11 cellular contexts compared by ENCODE assay signal in the genomic region with DNA sequence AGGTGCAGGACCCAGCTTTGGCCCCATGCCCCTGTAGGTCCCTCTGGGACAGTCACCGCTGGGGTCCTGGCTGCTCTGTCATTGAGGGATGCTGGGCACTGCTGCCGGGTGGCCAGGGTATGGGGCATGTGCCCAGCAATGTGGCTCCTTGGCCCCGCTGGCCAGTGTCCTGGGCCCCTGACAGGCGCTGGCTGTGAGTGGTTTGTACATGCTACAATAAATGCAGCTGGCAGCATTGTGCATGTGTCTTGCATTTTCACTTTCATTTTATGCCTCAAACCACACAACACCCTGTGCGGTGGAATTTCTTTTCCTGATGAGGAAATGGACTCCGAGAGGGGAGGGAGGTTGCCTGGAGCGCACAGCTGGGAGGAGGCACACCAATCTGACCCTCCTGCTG. TPM values are rescaled to one million over a fixed set of nuclear protein-coding genes. Genes with fewer than 3 reads are reported as not detected.
A peak's percentile ranks its signal among the peaks of the same experiment; 100 is the strongest.
DNase-seq lines count a peak whose midpoint lies in the region; ATAC-seq and TF ChIP-seq lines count a peak whose summit lies in the region.
"Had no signal": no experiment of that assay in that cellular context is flagged by ENCODE, and none has a peak within 500 bp of the region (broad histone marks: within the 10 kb centered on the region; RNA-seq: fewer than 3 reads in every experiment).

No MANE protein-coding gene starts in this region.

- no peak for TF ChIP-seq EP300 in esophagus muscularis mucosa (IDR thresholded peaks at IDR 0.05)

- H3K9me3 Mint-ChIP-seq in activated T-cell treated with anti-CD3 and anti-CD28 coated beads, Interleukin-2, amount 50 U/mL, for 4 hours, result no peaks in the 10 kb centered on the region
- no peaks in the 10 kb centered on the region for H3K9me3 Mint-ChIP-seq in T-cell
- no peaks in the 10 kb centered on the region for H3K9me3 Mint-ChIP-seq in type B pancreatic cell

- peak; percentile 26 to 38 for ATAC-seq in activated T-cell treated with anti-CD3 and anti-CD28 coated beads, Interleukin-2, amount 50 U/mL, for 4 hours
- ATAC-seq in T-cell (replicated peaks in 1 of 4), result peak in 2 of 4 experiments; percentile 34 to 39

- H3K9me3 ChIP-seq in esophagus muscularis mucosa, result no peaks in the 10 kb centered on the region
- H3K9me3 ChIP-seq: Caco-2 had no signal

- TF ChIP-seq POLR2A in esophagus muscularis mucosa (IDR thresholded peaks at IDR 0.05; ENCODE audit: low read depth), result no peak

- intact Hi-C loops in esophagus muscularis mucosa (cut with DNase I), result loop anchor here (5.0 kb wide), 1 partner anchor 298 kb away; no protein-coding TSS in a partner anchor

- POLR2A ChIA-PET in T-cell (lab: Charles Lee), result no interaction called here

- no peak overlapping the region for H3K27ac ChIP-seq in esophagus muscularis mucosa (replicated peaks in 1 of 4)

- H3K36me3 Mint-ChIP-seq in activated T-cell treated with anti-CD3 and anti-CD28 coated beads, Interleukin-2, amount 50 U/mL, for 4 hours (ENCODE audit: insufficient read depth), result peaks cover 8% of the 10 kb centered on the region
- peaks cover 8% of the 10 kb centered on the region for H3K36me3 Mint-ChIP-seq in T-cell
- H3K36me3 Mint-ChIP-seq in type B pancreatic cell, result no peaks in the 10 kb centered on the region

- DNase-seq in activated T-cell treated with anti-CD3 and anti-CD28 coated beads, Interleukin-2, amount 50 U/mL, for 4 hours, result no peak
- DNase-seq in activated T-cell treated with anti-CD3 and anti-CD28 coated beads for 4 hours, result no peak
- DNase-seq in T-cell, result peak in 2 of 34 experiments; percentile 4 to 24
- DNase-seq in glomerular visceral epithelial cell (ENCODE audit: extremely low spot score), result peak; percentile 73
- DNase-seq in type B pancreatic cell (ENCODE audit: extremely low spot score, unreplicated experiment), result no peak
- no peak for DNase-seq in activated CD4-positive, CD25-positive, alpha-beta regulatory T cell treated with anti-CD3 and anti-CD28 coated beads, Interleukin-2, amount 50 U/mL, for 72 hours
- DNase-seq in esophagus muscularis mucosa (ENCODE audit: extremely low spot score), result no peak
- DNase-seq in NCI-H1092 (lab: John Stamatoyannopoulos, UW), result no peak
- DNase-seq: Caco-2, PC-3 had no signal

- peaks cover 1 to 41% (median 39%) of the 10 kb centered on the region in 4 donors for H3K36me3 ChIP-seq in esophagus muscularis mucosa

- H3K27ac Mint-ChIP-seq in T-cell, result peak overlapping the region; percentile 92 to 93
- H3K27ac Mint-ChIP-seq in type B pancreatic cell, result peak overlapping the region; percentile 50

- H3K4me3 Mint-ChIP-seq in activated T-cell treated with anti-CD3 and anti-CD28 coated beads, Interleukin-2, amount 50 U/mL, for 4 hours, result peak overlapping the region; percentile 49
- H3K4me3 Mint-ChIP-seq in T-cell (peak overlapping the region; percentile 68 to 78 (median 71)), type B pancreatic cell (peak overlapping the region; percentile 13)

- peaks cover 0 to 16% (median 2%) of the 10 kb centered on the region in 4 donors for H3K27me3 ChIP-seq in esophagus muscularis mucosa

- H3K4me1 ChIP-seq in esophagus muscularis mucosa, result peaks cover 13 to 28% (median 22%) of the 10 kb centered on the region in 4 donors
- H3K4me1 ChIP-seq: Caco-2 had no signal

- CTCF ChIA-PET in T-cell (lab: Charles Lee), result interaction anchor here (0.6 to 2.0 kb wide), 5 partner anchors 10 to 1409 kb away, joined by 3 to 9 read pairs (median 3); no protein-coding TSS in a partner anchor

- H3K4me1 Mint-ChIP-seq in activated T-cell treated with anti-CD3 and anti-CD28 coated beads, Interleukin-2, amount 50 U/mL, for 4 hours (ENCODE audit: low read depth), result peaks cover 36% of the 10 kb centered on the region
- H3K4me1 Mint-ChIP-seq in T-cell (peaks cover 31 to 39% (median 32%) of the 10 kb centered on the region in 3 donors), type B pancreatic cell (ENCODE audit: unreplicated experiment) (peaks cover 9% of the 10 kb centered on the region)

- WGBS in esophagus muscularis mucosa, result 65% methylated on average over 6 of the region's 7 CpGs

- peaks cover 2% of the 10 kb centered on the region for H3K27me3 Mint-ChIP-seq in activated T-cell treated with anti-CD3 and anti-CD28 coated beads, Interleukin-2, amount 50 U/mL, for 4 hours (ENCODE audit: low read depth)
- peaks cover 4 to 5% of the 10 kb centered on the region in 2 donors for H3K27me3 Mint-ChIP-seq in T-cell
- H3K27me3 Mint-ChIP-seq in type B pancreatic cell, result peaks cover 7% of the 10 kb centered on the region

- TF ChIP-seq CTCF in type B pancreatic cell (conservative IDR thresholded peaks at IDR 0.05) (no peak), esophagus muscularis mucosa (IDR thresholded peaks at IDR 0.05) (no peak)

- peak overlapping the region in 1 of 4 donors; percentile 23 for H3K4me3 ChIP-seq in esophagus muscularis mucosa

RNA-seq across cellular contexts. Expression of a gene that starts 11.5 kb away (rescaled TPM):
- 10 to 100 TPM; 18.3 to 28.0 (median 24.1) TPM for total RNA-seq in activated T-cell treated with anti-CD3 and anti-CD28 coated beads, Interleukin-2, amount 50 U/mL, for 4 hours
- total RNA-seq in T-cell (10 to 100 TPM; 20.2 to 39.3 (median 30.0) TPM), type B pancreatic cell (ENCODE audit: low replicate concordance) (36.9 and 45.9 TPM in 2 replicates), esophagus muscularis mucosa (10 to 100 TPM in 3 of 4 donors, 1 to 10 TPM in 1; 8.3 to 18.6 (median 14.8) TPM)

RNA-seq across cellular contexts. Expression of a gene that starts 28.3 kb away (rescaled TPM):
- not detected for total RNA-seq in activated T-cell treated with anti-CD3 and anti-CD28 coated beads, Interleukin-2, amount 50 U/mL, for 4 hours
- total RNA-seq in T-cell, result not detected
- not detected in 2 replicates for total RNA-seq in type B pancreatic cell (ENCODE audit: low replicate concordance)
- total RNA-seq in esophagus muscularis mucosa, result not detected
- total RNA-seq: bronchial epithelial cell, Caco-2, PC-3 had no signal

RNA-seq across cellular contexts. Expression of a gene that starts 28.5 kb away (rescaled TPM):
- total RNA-seq in activated T-cell treated with anti-CD3 and anti-CD28 coated beads, Interleukin-2, amount 50 U/mL, for 4 hours, result not detected
- total RNA-seq in T-cell, result not detected
- total RNA-seq in type B pancreatic cell (ENCODE audit: low replicate concordance), result 0.97 TPM in 1 of 2 replicates, not detected in the other
- total RNA-seq in esophagus muscularis mucosa, result not detected
- total RNA-seq: bronchial epithelial cell, Caco-2 had no signal

RNA-seq across cellular contexts. Expression of a gene that starts 48.9 kb away (rescaled TPM):
- total RNA-seq in activated T-cell treated with anti-CD3 and anti-CD28 coated beads, Interleukin-2, amount 50 U/mL, for 4 hours, result 1 to 10 TPM; 3.6 to 5.3 (median 4.5) TPM
- total RNA-seq in T-cell (1 to 10 TPM in 1 of 5 donors, under 1 TPM in 4; 0.33 to 1.2 (median 0.64) TPM), type B pancreatic cell (ENCODE audit: low replicate concordance) (3.3 and 6.0 TPM in 2 replicates), esophagus muscularis mucosa (1 to 10 TPM in 1 of 4 donors, under 1 TPM in 3; 0.42 to 1.0 (median 0.95) TPM)

Comparison
In these comparisons a context has a peak if more than half of its experiments do, and no peak if none do; other contexts are left out.
1. H3K4me3 Mint-ChIP-seq: peak in every context shown above with its lines; median percentile 71 in T-cell; 49 in activated T-cell treated with anti-CD3 and anti-CD28 coated beads, Interleukin-2, amount 50 U/mL, for 4 hours; 13 in type B pancreatic cell.